In genomic region chr6:136927313-136927712, GRCh38 we compare ENCODE assay signal across 8 cellular contexts. TPM values are rescaled to one million over a fixed set of nuclear protein-coding genes. Genes with fewer than 3 reads are reported as not detected.
A peak's percentile ranks its signal among the peaks of the same experiment; 100 is the strongest.
DNase-seq lines count a peak whose midpoint lies in the region; ATAC-seq and TF ChIP-seq lines count a peak whose summit lies in the region.

No MANE protein-coding gene starts in this region.

- H3K27ac ChIP-seq in osteoblast (ENCODE audit: low read depth, low read length): no peak overlapping the region
- H3K27ac ChIP-seq in upper lobe of right lung: no peak overlapping the region

- no peaks in the 10 kb centered on the region for H3K9me3 ChIP-seq in osteoblast (ENCODE audit: low read depth, low read length)
- H3K9me3 ChIP-seq in upper lobe of right lung: no peaks in the 10 kb centered on the region

- TF ChIP-seq CTCF in osteoblast (IDR thresholded peaks at IDR 0.05; ENCODE audit: extremely low read depth, low read depth, low read length): peak; percentile 47
- TF ChIP-seq CTCF in upper lobe of right lung (IDR thresholded peaks at IDR 0.05): no peak

- H3K27me3 ChIP-seq in osteoblast (ENCODE audit: insufficient read depth, low read length) (peaks cover 33% of the 10 kb centered on the region), upper lobe of right lung (peaks cover 24% of the 10 kb centered on the region)

- no peak overlapping the region for H3K4me2 ChIP-seq in osteoblast (ENCODE audit: insufficient read depth, low read length)

- peak; percentile 21 for DNase-seq in SIG-M5 treated with dmso at 0.1 percent for 504 hours (lab: John Stamatoyannopoulos, UW; ENCODE audit: unreplicated experiment)
- DNase-seq in SIG-M5 (lab: John Stamatoyannopoulos, UW): no peak
- DNase-seq in HT1080 (ENCODE audit: low read depth): peak; percentile 18
- DNase-seq in amniotic epithelial cell (ENCODE audit: low read depth): peak; percentile 5
- DNase-seq in osteoblast (ENCODE audit: insufficient read length, low spot score, missing footprints): peak; percentile 31
- no peak for DNase-seq in H4 (ENCODE audit: low spot score)
- DNase-seq in upper lobe of right lung: no peak

- no peaks in the 10 kb centered on the region for H3K79me2 ChIP-seq in osteoblast (ENCODE audit: insufficient read depth, low read length)

- H4K20me1 ChIP-seq in osteoblast (ENCODE audit: insufficient read depth, low read length): no peaks in the 10 kb centered on the region

- ATAC-seq in upper lobe of right lung (no peak), GM18861 (IDR thresholded peaks at IDR 0.05; ENCODE audit: unreplicated experiment) (no peak)

- H3K4me3 ChIP-seq in osteoblast (ENCODE audit: insufficient read depth, low read length) (no peak overlapping the region), upper lobe of right lung (no peak overlapping the region)

- H3K36me3 ChIP-seq in osteoblast (ENCODE audit: insufficient read depth, low read length) (no peaks in the 10 kb centered on the region), upper lobe of right lung (no peaks in the 10 kb centered on the region)

- intact Hi-C loops in upper lobe of right lung (cut with DNase I): no loop called here

- H3K4me1 ChIP-seq in osteoblast (ENCODE audit: insufficient read depth, low read length): no peaks in the 10 kb centered on the region
- peaks cover 6% of the 10 kb centered on the region for H3K4me1 ChIP-seq in upper lobe of right lung

- no peak overlapping the region for H2AFZ ChIP-seq in osteoblast (ENCODE audit: low read length)

RNA-seq across cellular contexts. Expression of gene SLC35D3, which starts 5.2 kb away (rescaled TPM):
- 0.07 TPM in 1 of 2 replicates, not detected in the other for total RNA-seq in HT1080 (2014; rRNA removed; shearing (Covaris generic))
- polyA plus RNA-seq in HT1080 (2015; cell fraction: cytosol; rRNA removed): 0.03 TPM in 1 of 2 replicates, not detected in the other
- 0.07 TPM in 1 of 2 replicates, not detected in the other for polyA plus RNA-seq in HT1080 (2015; cell fraction: nucleus; rRNA removed)
- total RNA-seq in osteoblast (not detected in 2 replicates), upper lobe of right lung (not detected)
- not detected in 2 replicates for total RNA-seq in H4 (2014; rRNA removed; shearing (Covaris generic))

Comparison
In these comparisons a context has a peak if more than half of its experiments do, and no peak if none do; other contexts are left out.
1. DNase-seq: peak in SIG-M5 treated with dmso at 0.1 percent for 504 hours (single experiment), HT1080 (single experiment), amniotic epithelial cell (single experiment) and osteoblast (single experiment); none in SIG-M5 (single experiment), H4 (single experiment) and upper lobe of right lung (single experiment).